Comparison of ENCODE assay signal across 10 cellular contexts in the genomic region with DNA sequence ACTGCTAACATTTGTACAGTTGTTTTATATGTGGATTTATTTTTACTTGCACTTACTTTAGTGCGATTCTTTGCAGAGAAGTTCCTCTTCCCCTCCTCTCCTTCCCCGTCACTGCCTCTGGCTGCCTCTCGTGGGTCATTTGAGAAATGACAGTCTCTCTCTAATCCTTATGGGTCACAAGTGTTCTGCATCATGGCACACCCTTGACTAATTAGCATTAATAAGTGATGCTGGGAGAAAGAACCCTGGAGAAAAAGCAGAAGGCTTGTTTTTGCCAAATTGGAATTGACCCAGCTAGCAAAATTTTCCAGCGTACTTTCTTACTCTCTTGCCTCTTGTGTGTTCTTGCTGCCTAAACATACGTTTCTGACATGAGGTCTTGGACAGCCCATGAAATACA.
DNase-seq lines count a peak whose midpoint lies in the region; ATAC-seq lines count a peak whose summit lies in the region.
"Had no signal": no experiment of that assay in that cellular context is flagged by ENCODE, and none has a peak within 500 bp of the region (broad histone marks: within the 10 kb centered on the region; RNA-seq: fewer than 3 reads in every experiment).

No MANE protein-coding gene starts in this region.

- peaks cover 29% of the 10 kb centered on the region for H3K27me3 Mint-ChIP-seq in activated naive CD8-positive, alpha-beta T cell treated with anti-CD3 and anti-CD28 coated beads, Interleukin-2, amount 50 U/mL, for 24 hours

- DNase-seq in A172 (ENCODE audit: low spot score) (peak; percentile 69), kidney tubule cell (ENCODE audit: low spot score) (peak; percentile 90), NCI-H1092 treated with DMSO at 0.1 percent for 48 hours (lab: John Stamatoyannopoulos, UW) (no peak), OCI-M2 (lab: John Stamatoyannopoulos, UW; ENCODE audit: unreplicated experiment) (no peak)
- no peak for DNase-seq in activated naive CD8-positive, alpha-beta T cell treated with anti-CD3 and anti-CD28 coated beads, Interleukin-2, amount 50 U/mL, for 24 hours
- no peak for DNase-seq in activated naive CD4-positive, alpha-beta T cell (lab: John Stamatoyannopoulos, UW)
- DNase-seq: GDM1, Peyer's patch had no signal

- H3K4me1 Mint-ChIP-seq in activated naive CD8-positive, alpha-beta T cell treated with anti-CD3 and anti-CD28 coated beads, Interleukin-2, amount 50 U/mL, for 24 hours, result peaks cover 33% of the 10 kb centered on the region

- H3K36me3 Mint-ChIP-seq in activated naive CD8-positive, alpha-beta T cell treated with anti-CD3 and anti-CD28 coated beads, Interleukin-2, amount 50 U/mL, for 24 hours (ENCODE audit: low read depth), result no peaks in the 10 kb centered on the region

- peak overlapping the region; percentile 89 for H3K27ac Mint-ChIP-seq in activated naive CD8-positive, alpha-beta T cell treated with anti-CD3 and anti-CD28 coated beads, Interleukin-2, amount 50 U/mL, for 24 hours

- H3K9me3 Mint-ChIP-seq in activated naive CD8-positive, alpha-beta T cell treated with anti-CD3 and anti-CD28 coated beads, Interleukin-2, amount 50 U/mL, for 24 hours, result no peaks in the 10 kb centered on the region

- ATAC-seq in GM21619 (IDR thresholded peaks at IDR 0.05; ENCODE audit: unreplicated experiment) (peak; percentile 36), HG02870 (IDR thresholded peaks at IDR 0.05; ENCODE audit: unreplicated experiment) (no peak)
- ATAC-seq in activated naive CD8-positive, alpha-beta T cell treated with anti-CD3 and anti-CD28 coated beads, Interleukin-2, amount 50 U/mL, for 24 hours, result no peak

- no peak overlapping the region for H3K4me3 Mint-ChIP-seq in activated naive CD8-positive, alpha-beta T cell treated with anti-CD3 and anti-CD28 coated beads, Interleukin-2, amount 50 U/mL, for 24 hours

Comparison
In these comparisons a context has a peak if more than half of its experiments do, and no peak if none do; other contexts are left out.
1. DNase-seq: peak in A172 (single experiment) and kidney tubule cell (single experiment); none in activated naive CD8-positive, alpha-beta T cell treated with anti-CD3 and anti-CD28 coated beads, Interleukin-2, amount 50 U/mL, for 24 hours (single experiment), NCI-H1092 treated with DMSO at 0.1 percent for 48 hours (single experiment), OCI-M2 (single experiment) and activated naive CD4-positive, alpha-beta T cell (0 of 4).